ENCODE assay signal across 9 cellular contexts in genomic region chr3:120688121-120688520, GRCh38. TPM values are rescaled to one million over a fixed set of nuclear protein-coding genes. Genes with fewer than 3 reads are reported as not detected.
DNase-seq lines count a peak whose midpoint lies in the region; ATAC-seq and TF ChIP-seq lines count a peak whose summit lies in the region.
"Had no signal": no experiment of that assay in that cellular context is flagged by ENCODE, and none has a peak within 500 bp of the region (broad histone marks: within the 10 kb centered on the region; RNA-seq: fewer than 3 reads in every experiment).

No MANE protein-coding gene starts in this region.

- peak; percentile 65 for DNase-seq in EL
- DNase-seq in GM20000 (ENCODE audit: low spot score) = peak; percentile 62
- peak; percentile 71 for DNase-seq in choroid plexus epithelial cell (ENCODE audit: low read depth)
- no peak for DNase-seq in NCI-H1105 treated with DMSO at 0.1 percent for 48 hours (lab: John Stamatoyannopoulos, UW)
- DNase-seq in vagina (ENCODE audit: extremely low spot score in 2 of 2) = no peak
- no peak for DNase-seq in stimulated activated CD4-positive, alpha-beta T cell treated with anti-CD3 and anti-CD28 coated beads, Interleukin-15, amount 100 ng/mL, for 24 hours
- no peak for DNase-seq in glomerular visceral epithelial cell (ENCODE audit: extremely low spot score)
- DNase-seq: DND-41 had no signal

- no peaks in the 10 kb centered on the region for H3K9me3 ChIP-seq in vagina

- no peak for TF ChIP-seq POLR2A in vagina (IDR thresholded peaks at IDR 0.05)

- intact Hi-C loops in vagina (cut with DNase I) = no loop called here

- no peaks in the 10 kb centered on the region for H3K27me3 ChIP-seq in vagina

- H3K36me3 ChIP-seq in vagina = no peaks in the 10 kb centered on the region

- H3K27ac ChIP-seq in vagina = no peak overlapping the region

- H3K4me3 ChIP-seq in choroid plexus epithelial cell (ENCODE audit: low read depth, low read length) (no peak overlapping the region), vagina (no peak overlapping the region)

- TF ChIP-seq CTCF in GM20000 (IDR thresholded peaks at IDR 0.05; ENCODE audit: extremely low read depth, missing control alignments) (no peak), choroid plexus epithelial cell (conservative IDR thresholded peaks at IDR 0.05; ENCODE audit: low read depth, low read length) (no peak), vagina (IDR thresholded peaks at IDR 0.05) (no peak)

- no peaks in the 10 kb centered on the region for H3K4me1 ChIP-seq in vagina

- peak; percentile 93 for ATAC-seq in HG03280 (IDR thresholded peaks at IDR 0.05; ENCODE audit: unreplicated experiment)

RNA-seq across cellular contexts. Expression of gene HGD, which starts 6.1 kb away (rescaled TPM):
- total RNA-seq in vagina = not detected

RNA-seq across cellular contexts. Expression of gene RABL3, which starts 54.2 kb away (rescaled TPM):
- 12.8 TPM for total RNA-seq in vagina

RNA-seq across cellular contexts. Expression of gene GTF2E1, which starts 54.4 kb away (rescaled TPM):
- total RNA-seq in vagina = 9.1 TPM

Comparison
In these comparisons a context has a peak if more than half of its experiments do, and no peak if none do; other contexts are left out.
1. DNase-seq: peak in EL (single experiment), GM20000 (single experiment) and choroid plexus epithelial cell (single experiment); none in NCI-H1105 treated with DMSO at 0.1 percent for 48 hours (single experiment), vagina (0 of 2), stimulated activated CD4-positive, alpha-beta T cell treated with anti-CD3 and anti-CD28 coated beads, Interleukin-15, amount 100 ng/mL, for 24 hours (single experiment) and glomerular visceral epithelial cell (single experiment).